In the genomic region with DNA sequence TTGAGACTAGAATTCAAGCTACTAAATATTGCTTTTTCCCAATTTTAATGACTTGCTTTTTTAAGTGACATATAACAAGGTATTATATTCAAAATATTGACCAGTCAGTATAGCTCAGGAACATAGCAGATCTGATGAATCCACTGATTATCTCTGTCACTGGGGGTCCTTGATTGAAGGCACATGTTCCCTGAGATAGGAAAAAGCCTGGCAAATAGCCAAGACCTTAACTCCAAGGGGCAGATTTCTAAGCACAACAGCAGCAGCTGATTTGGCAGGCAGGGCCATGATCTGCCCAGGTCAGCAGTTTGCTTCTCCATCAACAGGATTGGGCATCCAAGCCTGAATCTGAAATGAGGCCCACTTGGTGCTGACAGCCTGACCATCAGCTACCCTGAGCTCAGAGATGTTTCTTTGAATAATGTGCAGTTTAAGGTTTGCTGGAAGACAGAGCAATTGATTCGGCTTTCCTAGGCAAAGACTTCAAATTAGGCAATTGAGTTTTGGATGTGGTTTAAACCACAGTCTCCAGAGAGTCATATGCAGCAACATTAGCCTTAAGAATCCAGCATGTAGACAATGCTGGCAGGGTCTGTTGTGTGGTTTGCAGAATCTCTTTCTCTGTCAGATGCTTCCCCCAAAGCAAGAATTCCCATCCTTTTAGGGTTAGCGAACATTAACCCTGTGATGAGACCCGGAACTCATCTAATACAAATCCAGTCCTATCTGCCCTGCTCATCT, we compare ENCODE assay signal across 19 cellular contexts.
DNase-seq lines count a peak whose midpoint lies in the region; ATAC-seq and TF ChIP-seq lines count a peak whose summit lies in the region.
"Had no signal": no experiment of that assay in that cellular context is flagged by ENCODE, and none has a peak within 500 bp of the region (broad histone marks: within the 10 kb centered on the region; RNA-seq: fewer than 3 reads in every experiment).

No MANE protein-coding gene starts in this region.

- no peak for ATAC-seq in GM18861 (IDR thresholded peaks at IDR 0.05; ENCODE audit: unreplicated experiment)
- ATAC-seq in GM18502 (IDR thresholded peaks at IDR 0.05; ENCODE audit: poor library complexity, unreplicated experiment), result no peak
- ATAC-seq: PC-3 had no signal

- DNase-seq in NCI-H1105 treated with DMSO at 0.1 percent for 48 hours (lab: John Stamatoyannopoulos, UW) (peak; percentile 0), NCI-H1105 (lab: John Stamatoyannopoulos, UW) (no peak), AG10803 (ENCODE audit: low read depth) (peak; percentile 84), LHCN-M2 (ENCODE audit: low read depth) (peak; percentile 0), fibroblast of peridontal ligament (ENCODE audit: extremely low read depth) (peak; percentile 51), NOMO-1 treated with DMSO at 0.1 percent for 48 hours (lab: John Stamatoyannopoulos, UW; ENCODE audit: unreplicated experiment) (no peak)
- DNase-seq: 8988T; Calu3; DMS79; IMR-90; NCI-H1092 treated with DMSO at 0.1 percent for 48 hours; NCI-H187; NCI-H2171; NCI-H446 treated with DMSO at 0.1 percent for 48 hours; NK-92 treated with Interleukin-12 subunit alpha and Interleukin-12 subunit beta, amount 100 ng/mL, for 24 hours; PC-3 had no signal

- H3K4me3 ChIP-seq in AG10803 (ENCODE audit: low read length), result no peak overlapping the region
- H3K4me3 ChIP-seq: SJSA1 had no signal

- TF ChIP-seq CTCF in AG10803 (conservative IDR thresholded peaks at IDR 0.05; ENCODE audit: low read length), result no peak

Comparison
In these comparisons a context has a peak if more than half of its experiments do, and no peak if none do; other contexts are left out.
1. DNase-seq: peak in NCI-H1105 treated with DMSO at 0.1 percent for 48 hours (single experiment), AG10803 (single experiment), LHCN-M2 (single experiment) and fibroblast of peridontal ligament (single experiment); none in NCI-H1105 (single experiment) and NOMO-1 treated with DMSO at 0.1 percent for 48 hours (single experiment).